ENCODE assay signal across 8 cellular contexts in genomic region chr4:124711469-124712416, GRCh38. TPM values are rescaled to one million over a fixed set of nuclear protein-coding genes. Genes with fewer than 3 reads are reported as not detected.
DNase-seq lines count a peak whose midpoint lies in the region; ATAC-seq and TF ChIP-seq lines count a peak whose summit lies in the region.

No MANE protein-coding gene starts in this region.

- peak overlapping the region; percentile 83 for H3K4me2 ChIP-seq in skeletal muscle satellite cell (ENCODE audit: low read length)

- H3K4me3 ChIP-seq in cardiac fibroblast (replicated peaks in 1 of 2; ENCODE audit: low read depth in 2 of 2, low read length in 2 of 2) (peak overlapping the region; percentile 74 to 79), iPS-18c (ENCODE audit: insufficient read depth, low read depth, low read length) (peak overlapping the region; percentile 90), skeletal muscle satellite cell (ENCODE audit: low read length) (peak overlapping the region; percentile 95)

- peak; percentile 10 for ATAC-seq in activated CD4-positive, alpha-beta T cell treated with anti-CD3 and anti-CD28 coated beads for 36 hours
- ATAC-seq in GM21529 (IDR thresholded peaks at IDR 0.05; ENCODE audit: unreplicated experiment): peak; percentile 31

- no peaks in the 10 kb centered on the region for H3K27me3 ChIP-seq in skeletal muscle satellite cell (ENCODE audit: control insufficient read depth, insufficient read depth, low read length)

- H3K4me3 Mint-ChIP-seq in activated CD4-positive, alpha-beta T cell treated with anti-CD3 and anti-CD28 coated beads for 36 hours: no peak overlapping the region
- H3K4me3 Mint-ChIP-seq in activated CD4-positive, alpha-beta T cell treated with anti-CD3 and anti-CD28 coated beads, Interleukin-2, amount 10 ng/mL, durations not matched to agents 24 days and 14 days: no peak overlapping the region

- peaks cover 6% of the 10 kb centered on the region for H3K4me1 Mint-ChIP-seq in activated CD4-positive, alpha-beta T cell treated with anti-CD3 and anti-CD28 coated beads for 36 hours
- H3K4me1 Mint-ChIP-seq in activated CD4-positive, alpha-beta T cell treated with anti-CD3 and anti-CD28 coated beads, Interleukin-2, amount 10 ng/mL, durations not matched to agents 24 days and 14 days: peaks cover 4% of the 10 kb centered on the region

- no peak overlapping the region for H3K27ac Mint-ChIP-seq in activated CD4-positive, alpha-beta T cell treated with anti-CD3 and anti-CD28 coated beads for 36 hours
- no peak overlapping the region for H3K27ac Mint-ChIP-seq in activated CD4-positive, alpha-beta T cell treated with anti-CD3 and anti-CD28 coated beads, Interleukin-2, amount 10 ng/mL, durations not matched to agents 24 days and 14 days

- H3K9me3 ChIP-seq in iPS-18c (ENCODE audit: control insufficient read depth, insufficient read depth, low read length) (peaks cover 2% of the 10 kb centered on the region), skeletal muscle satellite cell (replicated peaks; ENCODE audit: low read length) (no peaks in the 10 kb centered on the region)

- CTCF ChIA-PET in activated CD4-positive, alpha-beta T cell treated with anti-CD3 and anti-CD28 coated beads for 36 hours (lab: Charles Lee): no interaction called here

- H3K27me3 Mint-ChIP-seq in activated CD4-positive, alpha-beta T cell treated with anti-CD3 and anti-CD28 coated beads for 36 hours: no peaks in the 10 kb centered on the region
- H3K27me3 Mint-ChIP-seq in activated CD4-positive, alpha-beta T cell treated with anti-CD3 and anti-CD28 coated beads, Interleukin-2, amount 10 ng/mL, durations not matched to agents 24 days and 14 days: peaks cover 19% of the 10 kb centered on the region

- peak; percentile 11 for TF ChIP-seq CTCF in cardiac fibroblast (IDR thresholded peaks at IDR 0.05; ENCODE audit: low read depth, low read length)

- no peaks in the 10 kb centered on the region for H3K36me3 Mint-ChIP-seq in activated CD4-positive, alpha-beta T cell treated with anti-CD3 and anti-CD28 coated beads for 36 hours (ENCODE audit: low read depth)
- H3K36me3 Mint-ChIP-seq in activated CD4-positive, alpha-beta T cell treated with anti-CD3 and anti-CD28 coated beads, Interleukin-2, amount 10 ng/mL, durations not matched to agents 24 days and 14 days (ENCODE audit: low read depth): no peaks in the 10 kb centered on the region

- peaks cover 10% of the 10 kb centered on the region for H3K36me3 ChIP-seq in skeletal muscle satellite cell (ENCODE audit: insufficient read depth, low read length)

- H3K4me1 ChIP-seq in skeletal muscle satellite cell (ENCODE audit: control insufficient read depth, insufficient read depth, low read length): peaks cover 31% of the 10 kb centered on the region

- H3K9me3 Mint-ChIP-seq in activated CD4-positive, alpha-beta T cell treated with anti-CD3 and anti-CD28 coated beads for 36 hours (ENCODE audit: low read depth): no peaks in the 10 kb centered on the region
- H3K9me3 Mint-ChIP-seq in activated CD4-positive, alpha-beta T cell treated with anti-CD3 and anti-CD28 coated beads, Interleukin-2, amount 10 ng/mL, durations not matched to agents 24 days and 14 days: no peaks in the 10 kb centered on the region

- peak overlapping the region; percentile 98 for H3K9ac ChIP-seq in skeletal muscle satellite cell (ENCODE audit: low read depth, low read length)

- POLR2A ChIA-PET in activated CD4-positive, alpha-beta T cell treated with anti-CD3 and anti-CD28 coated beads for 36 hours (lab: Charles Lee): no interaction called here

- intact Hi-C loops in activated CD4-positive, alpha-beta T cell treated with anti-CD3 and anti-CD28 coated beads for 36 hours (cut with DNase I, micrococcal nuclease): loop anchor here in 1 of 2 experiments (5.0 kb wide), 1 partner anchor 1314 kb away; the partner anchor contains the start of gene SPRY1
- intact Hi-C loops in activated CD4-positive, alpha-beta T cell treated with anti-CD3 and anti-CD28 coated beads, Interleukin-2, amount 10 ng/mL, durations not matched to agents 24 days and 14 days (cut with micrococcal nuclease): no loop called here

- DNase-seq in activated CD4-positive, alpha-beta T cell treated with anti-CD3 and anti-CD28 coated beads for 36 hours: peak; percentile 29
- no peak for DNase-seq in activated CD4-positive, alpha-beta T cell treated with anti-CD3 and anti-CD28 coated beads, Interleukin-2, amount 10 ng/mL, durations not matched to agents 24 days and 14 days
- DNase-seq in HUDEP-2 (lab: John Stamatoyannopoulos, UW; ENCODE audit: unreplicated experiment in 76 of 76): peak in 65 of 76 experiments; percentile 2 to 67 (median 30)
- DNase-seq in OCI-M1 (lab: John Stamatoyannopoulos, UW): peak; percentile 90
- DNase-seq in cardiac fibroblast (ENCODE audit: low read depth in 2 of 2): peak; percentile 80 to 82

RNA-seq across cellular contexts. Expression of gene ANKRD50, which starts 0.8 kb away (rescaled TPM):
- total RNA-seq in activated CD4-positive, alpha-beta T cell treated with anti-CD3 and anti-CD28 coated beads for 36 hours: under 1 TPM; 0.42 to 0.59 TPM
- total RNA-seq in activated CD4-positive, alpha-beta T cell treated with anti-CD3 and anti-CD28 coated beads, Interleukin-2, amount 10 ng/mL, durations not matched to agents 24 days and 14 days: 0.05 and 0.09 TPM in 2 replicates
- total RNA-seq in skeletal muscle satellite cell (2012; rRNA removed): 12.7 and 12.9 TPM in 2 replicates
